8 cellular contexts compared by ENCODE assay signal in genomic region chr14:65302571-65303184, GRCh38.
DNase-seq lines count a peak whose midpoint lies in the region; ATAC-seq and TF ChIP-seq lines count a peak whose summit lies in the region.

No MANE protein-coding gene starts in this region.

- no peaks in the 10 kb centered on the region for H3K36me3 ChIP-seq in CD8-positive, alpha-beta memory T cell (ENCODE audit: insufficient read depth, low read length)
- no peaks in the 10 kb centered on the region for H3K36me3 ChIP-seq in SU-DHL-6 (ENCODE audit: low read length)
- H3K36me3 ChIP-seq in neural cell (ENCODE audit: insufficient read depth, low read length) = no peaks in the 10 kb centered on the region
- no peaks in the 10 kb centered on the region for H3K36me3 ChIP-seq in MG63

- H3K4me3 ChIP-seq in CD8-positive, alpha-beta memory T cell (ENCODE audit: low read length) = no peak overlapping the region
- H3K4me3 ChIP-seq in SU-DHL-6 (ENCODE audit: insufficient read depth, low read length, poor library complexity, severe bottlenecking) (no peak overlapping the region), neural cell (ENCODE audit: low read length) (no peak overlapping the region), MG63 (no peak overlapping the region)

- peaks cover 31% of the 10 kb centered on the region for H3K4me1 ChIP-seq in CD8-positive, alpha-beta memory T cell (ENCODE audit: insufficient read depth, low read length)

- peak overlapping the region in 7 of 8 donors; percentile 2 to 86 (median 59) for H3K27ac Mint-ChIP-seq in CD8-positive, alpha-beta memory T cell

- H3K9me2 ChIP-seq in SU-DHL-6 (replicated peaks; ENCODE audit: insufficient read depth, low read length) (no peaks in the 10 kb centered on the region), neural cell (ENCODE audit: insufficient read depth, low read length) (no peaks in the 10 kb centered on the region)

- DNase-seq in CD8-positive, alpha-beta memory T cell = no peak
- DNase-seq in MG63 (no peak), NCI-H1436 (lab: John Stamatoyannopoulos, UW) (no peak)
- DNase-seq in effector CD8-positive, alpha-beta T cell (lab: John Stamatoyannopoulos, UW) = no peak

- H3K36me3 Mint-ChIP-seq in CD8-positive, alpha-beta memory T cell = peaks cover 0 to 5% (median 0%) of the 10 kb centered on the region in 3 donors

- H3K27me3 Mint-ChIP-seq in CD8-positive, alpha-beta memory T cell = peaks cover 0 to 2% of the 10 kb centered on the region in 2 donors

- H2AFZ ChIP-seq in SU-DHL-6 (ENCODE audit: low read depth, low read length, severe bottlenecking) (no peak overlapping the region), neural cell (ENCODE audit: low read depth, low read length) (no peak overlapping the region)

- no peaks in the 10 kb centered on the region for H3K9me3 ChIP-seq in CD8-positive, alpha-beta memory T cell (ENCODE audit: low read length)
- no peaks in the 10 kb centered on the region for H3K9me3 ChIP-seq in SU-DHL-6 (ENCODE audit: insufficient read depth, low read length)
- H3K9me3 ChIP-seq in neural cell (ENCODE audit: low read length) = no peaks in the 10 kb centered on the region
- H3K9me3 ChIP-seq in MG63 = no peaks in the 10 kb centered on the region

- no peak for TF ChIP-seq RAD21 in neural cell (conservative IDR thresholded peaks at IDR 0.05)

- H3K4me1 Mint-ChIP-seq in CD8-positive, alpha-beta memory T cell = peaks cover 31 to 75% (median 49%) of the 10 kb centered on the region in 3 donors

- no peak overlapping the region for H3K27ac ChIP-seq in CD8-positive, alpha-beta memory T cell (ENCODE audit: low read depth, low read length)
- H3K27ac ChIP-seq in SU-DHL-6 (ENCODE audit: low read depth, low read length) (peak overlapping the region; percentile 86), neural cell (ENCODE audit: low read length) (peak overlapping the region; percentile 0)

- no peaks in the 10 kb centered on the region for H3K9me3 Mint-ChIP-seq in CD8-positive, alpha-beta memory T cell

- CTCF ChIA-PET in CD8-positive, alpha-beta memory T cell (lab: Charles Lee) = interaction anchor here (1.0 kb wide), 1 partner anchor 15 kb away, joined by 3 read pairs; no protein-coding TSS in a partner anchor

- H4K20me1 ChIP-seq in SU-DHL-6 (ENCODE audit: low read depth, low read length) (no peaks in the 10 kb centered on the region), neural cell (ENCODE audit: insufficient read depth) (no peaks in the 10 kb centered on the region)

- no peaks in the 10 kb centered on the region for H3K27me3 ChIP-seq in CD8-positive, alpha-beta memory T cell (ENCODE audit: insufficient read depth, low read length, poor library complexity, severe bottlenecking)
- H3K27me3 ChIP-seq in SU-DHL-6 (ENCODE audit: low read length) (no peaks in the 10 kb centered on the region), neural cell (ENCODE audit: insufficient read depth, low read depth, low read length) (no peaks in the 10 kb centered on the region), MG63 (no peaks in the 10 kb centered on the region)

- H3K4me3 Mint-ChIP-seq in CD8-positive, alpha-beta memory T cell = peak overlapping the region in 5 of 7 donors; percentile 6 to 55 (median 44)

- POLR2A ChIA-PET in CD8-positive, alpha-beta memory T cell (lab: Charles Lee) = interaction anchor here (1.1 kb wide), 1 partner anchor 13 kb away, joined by 3 read pairs; no protein-coding TSS in a partner anchor

- peak overlapping the region; percentile 72 for H3K4me2 ChIP-seq in SU-DHL-6 (ENCODE audit: low read depth, low read length, poor library complexity, severe bottlenecking)
- no peak overlapping the region for H3K4me2 ChIP-seq in neural cell (ENCODE audit: low read length)

- no peak for TF ChIP-seq EP300 in neural cell (conservative IDR thresholded peaks at IDR 0.05; ENCODE audit: poor library complexity, severe bottlenecking)

- H3F3A ChIP-seq in SU-DHL-6 (ENCODE audit: insufficient read depth) = peaks cover 44% of the 10 kb centered on the region
- H3F3A ChIP-seq in neural cell (ENCODE audit: insufficient read depth, low read length, poor library complexity, severe bottlenecking) = no peaks in the 10 kb centered on the region

- H3K79me2 ChIP-seq in SU-DHL-6 (ENCODE audit: insufficient read depth, low read length) (no peaks in the 10 kb centered on the region), neural cell (replicated peaks; ENCODE audit: insufficient read depth, low read length) (no peaks in the 10 kb centered on the region)

- peak overlapping the region; percentile 34 for H3K9ac ChIP-seq in SU-DHL-6 (ENCODE audit: low read length)
- no peak overlapping the region for H3K9ac ChIP-seq in neural cell (ENCODE audit: low read length)

- ATAC-seq in GM19351 (IDR thresholded peaks at IDR 0.05; ENCODE audit: unreplicated experiment) (peak; percentile 61), HG03196 (IDR thresholded peaks at IDR 0.05; ENCODE audit: unreplicated experiment) (peak; percentile 39)

- TF ChIP-seq CTCF in SU-DHL-6 (IDR thresholded peaks at IDR 0.05; ENCODE audit: insufficient read depth, low read length, poor library complexity, severe bottlenecking) = no peak
- TF ChIP-seq CTCF in neural cell (IDR thresholded peaks at IDR 0.05; ENCODE audit: poor library complexity, severe bottlenecking) = no peak

TF ChIP-seq in neural cell, 6 proteins besides CTCF, POLR2A, EP300 and RAD21:
- TF ChIP-seq REST (IDR thresholded peaks at IDR 0.05; ENCODE audit: borderline replicate concordance) (no peak), MXI1 (conservative IDR thresholded peaks at IDR 0.05; ENCODE audit: poor library complexity, severe bottlenecking) (no peak)
TF ChIP-seq in neural cell: peak in this region for 0.
